Comparison of ENCODE assay signal across 1 cellular context in the genomic region with DNA sequence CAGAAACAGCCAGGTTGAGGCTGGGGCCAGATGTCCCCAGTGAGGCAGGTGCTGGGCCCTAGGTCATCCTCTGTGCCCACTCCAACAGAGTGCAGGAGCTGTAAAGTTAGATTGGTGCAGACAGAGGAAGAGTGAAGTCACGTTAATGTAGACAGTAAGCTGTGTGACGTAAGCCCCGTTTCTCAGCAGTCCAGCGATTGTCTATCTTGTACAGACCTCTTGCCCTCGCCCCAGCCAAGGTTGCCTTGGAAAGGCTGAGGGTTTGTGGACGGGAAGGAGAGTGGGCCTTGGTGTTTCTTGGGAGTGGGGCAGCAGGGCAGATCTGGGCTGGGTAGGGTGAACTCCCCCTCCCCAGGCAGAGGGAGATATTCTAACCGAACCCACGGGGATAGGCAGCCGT.
TF ChIP-seq lines count a peak whose summit lies in the region.

No MANE protein-coding gene starts in this region.

TF ChIP-seq in IMR-90, 13 proteins besides CTCF, POLR2A, EP300 and RAD21:
- TF ChIP-seq RFX5 (IDR thresholded peaks at IDR 0.05; ENCODE audit: low read depth, low read length) = no peak
- TF ChIP-seq MXI1 (IDR thresholded peaks at IDR 0.05; ENCODE audit: borderline replicate concordance, low read depth, low read length) = no peak
- no peak for TF ChIP-seq MAFK (IDR thresholded peaks at IDR 0.05; ENCODE audit: low read depth, low read length)
- TF ChIP-seq, protein P1, sequence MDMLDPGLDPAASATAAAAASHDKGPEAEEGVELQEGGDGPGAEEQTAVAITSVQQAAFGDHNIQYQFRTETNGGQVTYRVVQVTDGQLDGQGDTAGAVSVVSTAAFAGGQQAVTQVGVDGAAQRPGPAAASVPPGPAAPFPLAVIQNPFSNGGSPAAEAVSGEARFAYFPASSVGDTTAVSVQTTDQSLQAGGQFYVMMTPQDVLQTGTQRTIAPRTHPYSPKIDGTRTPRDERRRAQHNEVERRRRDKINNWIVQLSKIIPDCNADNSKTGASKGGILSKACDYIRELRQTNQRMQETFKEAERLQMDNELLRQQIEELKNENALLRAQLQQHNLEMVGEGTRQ (IDR thresholded peaks at IDR 0.05; ENCODE audit: low read depth, low read length) = no peak
- TF ChIP-seq NFE2L2 (IDR thresholded peaks at IDR 0.05; ENCODE audit: low read depth, low read length) = no peak
- TF ChIP-seq, protein P2, sequence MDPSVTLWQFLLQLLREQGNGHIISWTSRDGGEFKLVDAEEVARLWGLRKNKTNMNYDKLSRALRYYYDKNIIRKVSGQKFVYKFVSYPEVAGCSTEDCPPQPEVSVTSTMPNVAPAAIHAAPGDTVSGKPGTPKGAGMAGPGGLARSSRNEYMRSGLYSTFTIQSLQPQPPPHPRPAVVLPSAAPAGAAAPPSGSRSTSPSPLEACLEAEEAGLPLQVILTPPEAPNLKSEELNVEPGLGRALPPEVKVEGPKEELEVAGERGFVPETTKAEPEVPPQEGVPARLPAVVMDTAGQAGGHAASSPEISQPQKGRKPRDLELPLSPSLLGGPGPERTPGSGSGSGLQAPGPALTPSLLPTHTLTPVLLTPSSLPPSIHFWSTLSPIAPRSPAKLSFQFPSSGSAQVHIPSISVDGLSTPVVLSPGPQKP (IDR thresholded peaks at IDR 0.05; ENCODE audit: borderline replicate concordance, low read depth, low read length) = no peak
- TF ChIP-seq FOS (IDR thresholded peaks at IDR 0.05; ENCODE audit: low read depth, low read length) = no peak
- no peak for TF ChIP-seq CEBPB (IDR thresholded peaks at IDR 0.05; ENCODE audit: low read depth, low read length)
TF ChIP-seq in IMR-90: peak in this region for 0.
